ENCODE assay signal across 16 cellular contexts in genomic region chr2:8196311-8196710, GRCh38.
DNase-seq lines count a peak whose midpoint lies in the region; ATAC-seq lines count a peak whose summit lies in the region.
"Had no signal": no experiment of that assay in that cellular context is flagged by ENCODE, and none has a peak within 500 bp of the region (broad histone marks: within the 10 kb centered on the region; RNA-seq: fewer than 3 reads in every experiment).

No MANE protein-coding gene starts in this region.

- DNase-seq in NCI-H2171 treated with DMSO at 0.1 percent for 48 hours (lab: John Stamatoyannopoulos, UW) (peak; percentile 22), NCI-H2171 (lab: John Stamatoyannopoulos, UW) (no peak), NCI-H446 treated with DMSO at 0.1 percent for 48 hours (lab: John Stamatoyannopoulos, UW) (peak; percentile 26), inferior parietal cortex (ENCODE audit: extremely low spot score) (peak; percentile 37), mucosa of gallbladder (ENCODE audit: low spot score) (no peak)
- DNase-seq in naive thymus-derived CD4-positive, alpha-beta T cell: no peak
- DNase-seq: 8988T; Calu3; CD8-positive, alpha-beta T cell had no signal

- H3K36me3 ChIP-seq in naive thymus-derived CD4-positive, alpha-beta T cell (ENCODE audit: control insufficient read depth in 2 of 3, insufficient read depth in 3 of 3, low read length in 3 of 3): no peaks in the 10 kb centered on the region
- H3K36me3 ChIP-seq: BLaER1 treated with 17β-estradiol and CSF1 and Interleukin-3, amounts not matched to agents 10 nM and 100 nM had no signal

- H3K36me3 Mint-ChIP-seq in naive thymus-derived CD4-positive, alpha-beta T cell: peaks cover 0 to 12% (median 0%) of the 10 kb centered on the region in 5 donors
- H3K36me3 Mint-ChIP-seq: CD8-positive, alpha-beta T cell; IgD-negative memory B cell had no signal

- no peak for ATAC-seq in naive thymus-derived CD4-positive, alpha-beta T cell
- no peak for ATAC-seq in GM19351 (IDR thresholded peaks at IDR 0.05; ENCODE audit: unreplicated experiment)
- ATAC-seq: CD8-positive, alpha-beta T cell; GM23338; HCT116 had no signal

- CTCF ChIA-PET in naive thymus-derived CD4-positive, alpha-beta T cell (lab: Charles Lee): no interaction called here

- H3K27ac ChIP-seq in naive thymus-derived CD4-positive, alpha-beta T cell (ENCODE audit: low read depth, low read length): no peak overlapping the region
- H3K27ac ChIP-seq: BLaER1 treated with 17β-estradiol and CSF1 and Interleukin-3, amounts not matched to agents 10 nM and 100 nM; HL-60 had no signal

- H3K4me3 ChIP-seq in naive thymus-derived CD4-positive, alpha-beta T cell (ENCODE audit: low read length): no peak overlapping the region
- H3K4me3 ChIP-seq: BLaER1 treated with 17β-estradiol and CSF1 and Interleukin-3, amounts not matched to agents 10 nM and 100 nM; GM23338 had no signal

- peaks cover 3 to 17% (median 5%) of the 10 kb centered on the region in 5 donors for H3K27me3 Mint-ChIP-seq in naive thymus-derived CD4-positive, alpha-beta T cell

- no peaks in the 10 kb centered on the region for H3K9me3 ChIP-seq in naive thymus-derived CD4-positive, alpha-beta T cell (ENCODE audit: control insufficient read depth in 2 of 3, low read length in 3 of 3)

- peaks cover 0 to 6% (median 0%) of the 10 kb centered on the region in 7 donors for H3K4me1 Mint-ChIP-seq in naive thymus-derived CD4-positive, alpha-beta T cell
- H3K4me1 Mint-ChIP-seq: IgD-negative memory B cell had no signal

- no peaks in the 10 kb centered on the region for H3K4me1 ChIP-seq in naive thymus-derived CD4-positive, alpha-beta T cell (ENCODE audit: control insufficient read depth in 2 of 2, insufficient read depth in 2 of 2, low read length in 2 of 2)

- peaks cover 0 to 14% (median 0%) of the 10 kb centered on the region in 11 donors for H3K9me3 Mint-ChIP-seq in naive thymus-derived CD4-positive, alpha-beta T cell
- H3K9me3 Mint-ChIP-seq: CD8-positive, alpha-beta T cell; GM23338; HFFc6 had no signal

- intact Hi-C loops in naive thymus-derived CD4-positive, alpha-beta T cell (cut with micrococcal nuclease): no loop called here

- no peak overlapping the region for H3K27ac Mint-ChIP-seq in naive thymus-derived CD4-positive, alpha-beta T cell
- H3K27ac Mint-ChIP-seq: CD8-positive, alpha-beta T cell; GM23338; HFFc6; IgD-negative memory B cell had no signal

- peaks cover 0 to 4% of the 10 kb centered on the region in 2 donors for H3K27me3 ChIP-seq in naive thymus-derived CD4-positive, alpha-beta T cell (ENCODE audit: control insufficient read depth in 2 of 2, insufficient read depth in 2 of 2, low read length in 2 of 2)
- H3K27me3 ChIP-seq: BLaER1 treated with 17β-estradiol and CSF1 and Interleukin-3, amounts not matched to agents 10 nM and 100 nM had no signal

- H3K4me3 Mint-ChIP-seq in naive thymus-derived CD4-positive, alpha-beta T cell: no peak overlapping the region
- H3K4me3 Mint-ChIP-seq: CD8-positive, alpha-beta T cell; GM23338; HFFc6; IgD-negative memory B cell had no signal

- POLR2A ChIA-PET in naive thymus-derived CD4-positive, alpha-beta T cell (lab: Charles Lee): no interaction called here

Comparison
In these comparisons a context has a peak if more than half of its experiments do, and no peak if none do; other contexts are left out.
1. DNase-seq: peak in NCI-H2171 treated with DMSO at 0.1 percent for 48 hours (single experiment), NCI-H446 treated with DMSO at 0.1 percent for 48 hours (single experiment) and inferior parietal cortex (single experiment); none in NCI-H2171 (single experiment), mucosa of gallbladder (single experiment) and naive thymus-derived CD4-positive, alpha-beta T cell (0 of 9).